In genomic region chr3:125461896-125462295, GRCh38 we compare ENCODE assay signal across 22 cellular contexts.
"Had no signal": no experiment of that assay in that cellular context is flagged by ENCODE, and none has a peak within 500 bp of the region (broad histone marks: within the 10 kb centered on the region; RNA-seq: fewer than 3 reads in every experiment).

No MANE protein-coding gene starts in this region.

- H3K27me3 ChIP-seq: gastroesophageal sphincter, heart left ventricle, hepatocyte, left lung, pancreas, right lobe of liver, stomach, thyroid gland, vagina had no signal

- H3K4me3 ChIP-seq: coronary artery, gastroesophageal sphincter, heart left ventricle, hepatocyte, left lung, pancreas, right lobe of liver, stomach, thyroid gland, vagina had no signal

- H3K27ac ChIP-seq: coronary artery, gastroesophageal sphincter, heart left ventricle, hepatocyte, left lung, pancreas, right lobe of liver, stomach, thyroid gland, vagina had no signal

- H2AFZ ChIP-seq: hepatocyte had no signal

- H3K4me1 ChIP-seq: pancreas, right lobe of liver, thyroid gland, vagina had no signal

- H3K4me2 ChIP-seq: hepatocyte had no signal

- H3K9me3 ChIP-seq: gastroesophageal sphincter, heart left ventricle, left lung, pancreas, right lobe of liver, stomach, thyroid gland, vagina had no signal

- FAIRE-seq: endothelial cell of umbilical vein, islet of Langerhans, pancreas, small intestine had no signal

- H3K9me3 Mint-ChIP-seq: natural killer cell had no signal

- H3K27ac Mint-ChIP-seq: natural killer cell had no signal

- H3K79me2 ChIP-seq: hepatocyte had no signal

- ATAC-seq: gastroesophageal sphincter, heart left ventricle, left cardiac atrium, left lung, natural killer cell, pancreas, right lobe of liver had no signal

- DNase-seq: dermis blood vessel endothelial cell; effector memory CD4-positive, alpha-beta T cell; foreskin fibroblast; heart left ventricle; left cardiac atrium; left lung; natural killer cell; occipital lobe; pancreas; right lobe of liver; small intestine; stimulated activated CD4-positive, alpha-beta T cell treated with anti-CD3 and anti-CD28 coated beads, Interleukin-15, amount 100 ng/mL, for 24 hours; stimulated activated CD4-positive, alpha-beta T cell treated with anti-CD3 and anti-CD28 coated beads, Interleukin-2, amount 100 ng/mL, for 48 hours; stimulated activated naive CD4-positive, alpha-beta T cell treated with Interleukin-2 at 50 U/mL for 16 hours; stomach; thyroid gland had no signal

- H3K4me3 Mint-ChIP-seq: natural killer cell had no signal

- H3K4me1 Mint-ChIP-seq: natural killer cell had no signal
